9 cellular contexts compared by ENCODE assay signal in genomic region chr1:30824736-30825429, GRCh38.
DNase-seq lines count a peak whose midpoint lies in the region; ATAC-seq and TF ChIP-seq lines count a peak whose summit lies in the region.
"Had no signal": no experiment of that assay in that cellular context is flagged by ENCODE, and none has a peak within 500 bp of the region (broad histone marks: within the 10 kb centered on the region; RNA-seq: fewer than 3 reads in every experiment).

No MANE protein-coding gene starts in this region.

- H3K9ac ChIP-seq in NT2/D1 (ENCODE audit: insufficient read length, low read depth) (peak overlapping the region; percentile 34), parathyroid adenoma (no peak overlapping the region)

- DNase-seq in CD8-positive, alpha-beta T cell = no peak
- DNase-seq in NT2/D1 (ENCODE audit: low read depth, low spot score) (no peak), NCI-H2171 treated with DMSO at 0.1 percent for 48 hours (lab: John Stamatoyannopoulos, UW) (no peak), GM13976 (ENCODE audit: low spot score) (no peak)
- no peak for DNase-seq in effector memory CD8-positive, alpha-beta T cell

- H3K27ac Mint-ChIP-seq in CD8-positive, alpha-beta T cell = no peak overlapping the region
- peak overlapping the region; percentile 13 to 27 for H3K27ac Mint-ChIP-seq in effector memory CD8-positive, alpha-beta T cell

- peaks cover 66% of the 10 kb centered on the region for H3K27me3 Mint-ChIP-seq in CD8-positive, alpha-beta T cell (ENCODE audit: low read depth)
- peaks cover 54 to 72% of the 10 kb centered on the region in 2 donors for H3K27me3 Mint-ChIP-seq in effector memory CD8-positive, alpha-beta T cell

- in situ Hi-C loops in GM13976 (cut with MboI; ENCODE audit: low sequenced_read_pairs, unreplicated experiment) = no loop called here

- H3K4me3 Mint-ChIP-seq in CD8-positive, alpha-beta T cell = peak overlapping the region; percentile 26
- H3K4me3 Mint-ChIP-seq in effector memory CD8-positive, alpha-beta T cell = peak overlapping the region; percentile 82 to 85

- no peaks in the 10 kb centered on the region for H3K36me3 ChIP-seq in CD8-positive, alpha-beta T cell (ENCODE audit: insufficient read depth, low read length)
- H3K36me3 ChIP-seq in NT2/D1 (ENCODE audit: insufficient read depth, insufficient read length, low read length) = no peaks in the 10 kb centered on the region
- H3K36me3 ChIP-seq in parathyroid adenoma (ENCODE audit: control insufficient read depth, insufficient read depth, low read length) = no peaks in the 10 kb centered on the region

- peaks cover 13% of the 10 kb centered on the region for H3K4me1 ChIP-seq in CD8-positive, alpha-beta T cell (ENCODE audit: insufficient read depth, low read length)
- H3K4me1 ChIP-seq in NT2/D1 (ENCODE audit: insufficient read depth, insufficient read length) (peaks cover 15% of the 10 kb centered on the region), parathyroid adenoma (peaks cover 2% of the 10 kb centered on the region)

- CTCF ChIA-PET in CD8-positive, alpha-beta T cell (lab: Charles Lee) = interaction anchor here (0.9 to 1.1 kb wide), 2 partner anchors 23 to 42 kb away, joined by 3 to 4 read pairs; no protein-coding TSS in a partner anchor

- H3K4me3 ChIP-seq in CD8-positive, alpha-beta T cell (ENCODE audit: low read depth, low read length) = peak overlapping the region; percentile 35
- H3K4me3 ChIP-seq in NT2/D1 (ENCODE audit: insufficient read length, low read depth) (peak overlapping the region; percentile 25), parathyroid adenoma (ENCODE audit: low read depth, low read length) (no peak overlapping the region)

- no peak for ATAC-seq in CD8-positive, alpha-beta T cell
- no peak for ATAC-seq in effector memory CD8-positive, alpha-beta T cell (replicated peaks)
- ATAC-seq in HG02884 (IDR thresholded peaks at IDR 0.05; ENCODE audit: unreplicated experiment) (no peak), GM21390 (IDR thresholded peaks at IDR 0.05; ENCODE audit: unreplicated experiment) (no peak)

- intact Hi-C loops in CD8-positive, alpha-beta T cell (cut with DNase I, micrococcal nuclease) = no loop called here

- TF ChIP-seq CTCF in CD8-positive, alpha-beta T cell (IDR thresholded peaks at IDR 0.05) = no peak
- TF ChIP-seq CTCF in parathyroid adenoma (IDR thresholded peaks at IDR 0.05) (no peak), GM13976 (IDR thresholded peaks at IDR 0.05; ENCODE audit: borderline replicate concordance, control extremely low read depth, extremely low read depth, insufficient read depth, missing control alignments) (no peak)

- H3K9me3 ChIP-seq in CD8-positive, alpha-beta T cell (ENCODE audit: low read length) = no peaks in the 10 kb centered on the region
- H3K9me3 ChIP-seq in NT2/D1 (ENCODE audit: insufficient read depth, low read length) (no peaks in the 10 kb centered on the region; the same call in 1 of the 2 replicates), parathyroid adenoma (ENCODE audit: control insufficient read depth, low read length) (no peaks in the 10 kb centered on the region)

- peak overlapping the region; percentile 89 for H3K4me2 ChIP-seq in parathyroid adenoma (ENCODE audit: low read length)

- H3K36me3 Mint-ChIP-seq in CD8-positive, alpha-beta T cell = no peaks in the 10 kb centered on the region
- H3K36me3 Mint-ChIP-seq in effector memory CD8-positive, alpha-beta T cell (ENCODE audit: insufficient read depth) = no peaks in the 10 kb centered on the region

- no peaks in the 10 kb centered on the region for H3K79me2 ChIP-seq in parathyroid adenoma

- peaks cover 18% of the 10 kb centered on the region for H3K27me3 ChIP-seq in CD8-positive, alpha-beta T cell (ENCODE audit: insufficient read depth, low read length)
- H3K27me3 ChIP-seq in NT2/D1 (ENCODE audit: insufficient read depth, insufficient read length) (peaks cover 17% of the 10 kb centered on the region), parathyroid adenoma (ENCODE audit: control insufficient read depth, insufficient read depth, low read length) (no peaks in the 10 kb centered on the region)

- H3K4me1 Mint-ChIP-seq in CD8-positive, alpha-beta T cell (ENCODE audit: low read depth) = peaks cover 20% of the 10 kb centered on the region
- peaks cover 26 to 31% of the 10 kb centered on the region in 2 donors for H3K4me1 Mint-ChIP-seq in effector memory CD8-positive, alpha-beta T cell (ENCODE audit: low read depth in 2 of 2)

- POLR2A ChIA-PET in CD8-positive, alpha-beta T cell (lab: Charles Lee) = no interaction called here

- H3K9me3 Mint-ChIP-seq in CD8-positive, alpha-beta T cell = no peaks in the 10 kb centered on the region
- H3K9me3 Mint-ChIP-seq in effector memory CD8-positive, alpha-beta T cell = no peaks in the 10 kb centered on the region

- no peak overlapping the region for H3K27ac ChIP-seq in CD8-positive, alpha-beta T cell (ENCODE audit: low read depth, low read length)
- no peak overlapping the region for H3K27ac ChIP-seq in parathyroid adenoma
- H3K27ac ChIP-seq: foreskin keratinocyte had no signal

- H2AFZ ChIP-seq in parathyroid adenoma = peak overlapping the region; percentile 93
